ENCODE assay signal across 8 cellular contexts in genomic region chr7:103074519-103075336, GRCh38. TPM values are rescaled to one million over a fixed set of nuclear protein-coding genes. Genes with fewer than 3 reads are reported as not detected.
DNase-seq lines count a peak whose midpoint lies in the region; ATAC-seq and TF ChIP-seq lines count a peak whose summit lies in the region.

Gene ARMC10 (plus strand): TSS chr7:103075140. CDS start chr7:103075273, 133 bp downstream.
Gene FBXL13 (minus strand): TSS chr7:103074796.

- peak; percentile 85 for TF ChIP-seq POLR2A in GM19099 (IDR thresholded peaks at IDR 0.05; ENCODE audit: extremely low read depth, insufficient read length, low read depth)

- peak; percentile 83 for ATAC-seq in HG03378 (IDR thresholded peaks at IDR 0.05; ENCODE audit: unreplicated experiment)

- peak; percentile 94 for DNase-seq in Ammon's horn (ENCODE audit: low spot score)
- DNase-seq in NCI-H446 (lab: John Stamatoyannopoulos, UW), result peak; percentile 86 to 89
- DNase-seq in activated CD4-positive, CD25-positive, alpha-beta regulatory T cell treated with anti-CD3 and anti-CD28 coated beads, Interleukin-2, amount 50 U/mL, for 72 hours, result peak; percentile 90
- peak; percentile 92 for DNase-seq in cerebellum (ENCODE audit: low spot score)
- DNase-seq in kidney tubule cell (ENCODE audit: low spot score), result peak; percentile 92
- DNase-seq in stimulated activated CD4-positive, alpha-beta T cell treated with anti-CD3 and anti-CD28 coated beads, Interleukin-1b, Interleukin-23, amount 100 ng/mL, for 1 hour (ENCODE audit: low read depth in 2 of 2), result peak; percentile 71 to 89

RNA-seq across cellular contexts. Expression of gene ARMC10, which starts in this region (rescaled TPM):
- total RNA-seq in cerebellum, result 29.3 TPM

RNA-seq across cellular contexts. Expression of gene FBXL13, which starts in this region (rescaled TPM):
- total RNA-seq in cerebellum, result 9.2 TPM

Comparison
In these comparisons a context has a peak if more than half of its experiments do, and no peak if none do; other contexts are left out.
1. Peak in every context shown above with its lines: DNase-seq and ATAC-seq.